Comparison of ENCODE assay signal across 25 cellular contexts in genomic region chr1:17547271-17547670, GRCh38. TPM values are rescaled to one million over a fixed set of nuclear protein-coding genes. Genes with fewer than 3 reads are reported as not detected.
DNase-seq lines count a peak whose midpoint lies in the region; FAIRE-seq and TF ChIP-seq lines count a peak whose summit lies in the region.
"Had no signal": no experiment of that assay in that cellular context is flagged by ENCODE, and none has a peak within 500 bp of the region (broad histone marks: within the 10 kb centered on the region; RNA-seq: fewer than 3 reads in every experiment).

No MANE protein-coding gene starts in this region.

- peaks cover 21% of the 10 kb centered on the region; the same call in 1 of the 2 replicates for H3K79me2 ChIP-seq in H9 (ENCODE audit: insufficient read depth, low read length)

- H3K27me3 Mint-ChIP-seq in H9 (ENCODE audit: low read depth): no peaks in the 10 kb centered on the region

- FAIRE-seq in H54 (lab: Jason Lieb, UNC): no peak
- FAIRE-seq: A204.1, G401.6 had no signal

- no peaks in the 10 kb centered on the region for H3K9me3 ChIP-seq in H9 (ENCODE audit: control insufficient read depth, low read depth, low read length)
- H3K9me3 ChIP-seq in iPS DF 6.9 (ENCODE audit: control insufficient read depth, insufficient read depth, low read length): no peaks in the 10 kb centered on the region
- H3K9me3 ChIP-seq: upper lobe of right lung had no signal

- H2BK5ac ChIP-seq in H9 (ENCODE audit: insufficient read length, low read length): no peak overlapping the region

- H3K27ac ChIP-seq in H9 (ENCODE audit: insufficient read length, low read depth, low read length) (peak overlapping the region; percentile 37), caudate nucleus (ENCODE audit: low read depth, low read length) (peak overlapping the region; percentile 19), iPS DF 6.9 (ENCODE audit: low read length) (peak overlapping the region; percentile 9)
- H3K27ac ChIP-seq: hepatocyte, upper lobe of right lung, VCaP had no signal

- peak overlapping the region; percentile 9; the same call in 1 of the 2 replicates for H3K14ac ChIP-seq in H9 (ENCODE audit: insufficient read depth, low read length)

- H2BK120ac ChIP-seq in H9 (ENCODE audit: low read depth, low read length, poor library complexity, severe bottlenecking): no peak overlapping the region

- H4K91ac ChIP-seq in H9 (ENCODE audit: insufficient read length, low read depth, low read length): peak overlapping the region; percentile 7

- H3K4me2 ChIP-seq in H9 (ENCODE audit: insufficient read depth, insufficient read length, low read length): no peak overlapping the region
- H3K4me2 ChIP-seq: hepatocyte had no signal

- H4K5ac ChIP-seq in H9 (ENCODE audit: insufficient read length, low read depth, low read length): no peak overlapping the region

- peak overlapping the region; percentile 94 to 97 (median 94) for H3K27ac Mint-ChIP-seq in H9
- H3K27ac Mint-ChIP-seq: activated CD4-positive, alpha-beta T cell treated with anti-CD3 and anti-CD28 coated beads, Interleukin-2, amount 10 ng/mL, durations not matched to agents 7 days and 5 days; activated naive CD4-positive, alpha-beta T cell treated with anti-CD3 and anti-CD28 coated beads, Interleukin-2, amount 10 ng/mL, durations not matched to agents 7 days and 5 days; B cell; stimulated activated naive CD8-positive, alpha-beta T cell treated with anti-CD3 and anti-CD28 coated beads, Interleukin-15, amount 100 ng/mL, for 72 hours had no signal

- no peaks in the 10 kb centered on the region for H4K20me1 ChIP-seq in H9 (ENCODE audit: control insufficient read depth, insufficient read depth, insufficient read length)

- H3K18ac ChIP-seq in H9 (ENCODE audit: insufficient read length, low read depth, low read length): peak overlapping the region; percentile 55

- no peak overlapping the region for H2BK12ac ChIP-seq in H9 (ENCODE audit: insufficient read length, low read depth, low read length)

- H3K27me3 ChIP-seq in H9 (ENCODE audit: insufficient read depth, low read length) (no peaks in the 10 kb centered on the region), iPS DF 6.9 (ENCODE audit: control insufficient read depth, insufficient read depth, low read length) (no peaks in the 10 kb centered on the region)
- H3K27me3 ChIP-seq: hepatocyte, upper lobe of right lung had no signal

- TF ChIP-seq CTCF in H9 (conservative IDR thresholded peaks at IDR 0.05): no peak

- H3K23ac ChIP-seq in H9 (ENCODE audit: insufficient read length, low read depth, low read length): no peak overlapping the region

- no peak overlapping the region for H3K4me3 ChIP-seq in iPS DF 6.9 (ENCODE audit: low read length)
- H3K4me3 ChIP-seq: hepatocyte, upper lobe of right lung had no signal

- no peak overlapping the region for H2BK20ac ChIP-seq in H9 (ENCODE audit: low read depth, low read length, poor library complexity, severe bottlenecking)

- H3K4ac ChIP-seq in H9 (ENCODE audit: low read depth, low read length): no peak overlapping the region

- no peak overlapping the region for H4K8ac ChIP-seq in H9 (replicated peaks; ENCODE audit: insufficient read length, low read depth, low read length)

- peaks cover 78 to 80% of the 10 kb centered on the region in 2 experiments for H3K4me1 Mint-ChIP-seq in H9
- H3K4me1 Mint-ChIP-seq: activated CD4-positive, alpha-beta T cell treated with anti-CD3 and anti-CD28 coated beads, Interleukin-2, amount 10 ng/mL, durations not matched to agents 7 days and 5 days; activated naive CD4-positive, alpha-beta T cell treated with anti-CD3 and anti-CD28 coated beads, Interleukin-2, amount 10 ng/mL, durations not matched to agents 7 days and 5 days; B cell; stimulated activated naive CD8-positive, alpha-beta T cell treated with anti-CD3 and anti-CD28 coated beads, Interleukin-15, amount 100 ng/mL, for 72 hours had no signal

- no peak overlapping the region for H2AK5ac ChIP-seq in H9 (ENCODE audit: insufficient read length, low read length)

- H3K36me3 ChIP-seq in iPS DF 6.9 (ENCODE audit: control insufficient read depth, insufficient read depth, low read length): no peaks in the 10 kb centered on the region
- H3K36me3 ChIP-seq: upper lobe of right lung had no signal

- H3K23me2 ChIP-seq in H9 (ENCODE audit: insufficient read length, low read depth, low read length, poor library complexity, severe bottlenecking): no peaks in the 10 kb centered on the region

- H3K4me1 ChIP-seq in H9 (ENCODE audit: insufficient read depth, low read length) (peaks cover 33% of the 10 kb centered on the region; the same call in 1 of the 2 replicates), iPS DF 6.9 (ENCODE audit: control insufficient read depth, insufficient read depth, low read length) (peaks cover 15% of the 10 kb centered on the region)

- no peak for DNase-seq in H9
- peak in 12 of 61 donors; percentile 27 to 74 (median 42) for DNase-seq in caudate nucleus (lab: John Stamatoyannopoulos, UW)
- no peak for DNase-seq in iPS DF 6.9 (ENCODE audit: low read depth, low spot score)
- DNase-seq in putamen (ENCODE audit: low spot score): peak; percentile 49
- no peak for DNase-seq in SHP77 (lab: John Stamatoyannopoulos, UW)
- no peak for DNase-seq in DMS53 treated with DMSO at 0.1 percent for 48 hours (lab: John Stamatoyannopoulos, UW; ENCODE audit: unreplicated experiment)
- no peak for DNase-seq in H54 (ENCODE audit: insufficient read length, low spot score)
- DNase-seq in activated CD4-positive, alpha-beta T cell treated with anti-CD3 and anti-CD28 coated beads for 1 hour: no peak
- DNase-seq: activated CD4-positive, alpha-beta T cell treated with anti-CD3 and anti-CD28 coated beads, Interleukin-2, amount 10 ng/mL, durations not matched to agents 7 days and 5 days; activated naive CD4-positive, alpha-beta T cell treated with anti-CD3 and anti-CD28 coated beads, Interleukin-2, amount 10 ng/mL, durations not matched to agents 7 days and 5 days; central memory CD4-positive, alpha-beta T cell; islet precursor cell; Kasumi-1; NCI-H187; NCI-H2227 treated with DMSO at 0.1 percent for 48 hours; stimulated activated CD4-positive, alpha-beta T cell treated with anti-CD3 and anti-CD28 coated beads, Interleukin-15, amount 100 ng/mL, for 24 hours; stimulated activated naive CD8-positive, alpha-beta T cell treated with anti-CD3 and anti-CD28 coated beads, Interleukin-15, amount 100 ng/mL, for 72 hours; upper lobe of right lung had no signal

- no peaks in the 10 kb centered on the region for H3K79me1 ChIP-seq in H9 (ENCODE audit: insufficient read depth, low read depth, low read length, poor library complexity, severe bottlenecking)

- H3T11ph ChIP-seq in H9 (ENCODE audit: low read length): no peak overlapping the region

- no peak overlapping the region for H2BK15ac ChIP-seq in H9 (ENCODE audit: low read depth, low read length)

- H3K9ac ChIP-seq in H9 (ENCODE audit: extremely low read depth, insufficient read length, low read length): no peak overlapping the region

- no peak overlapping the region for H3K56ac ChIP-seq in H9 (ENCODE audit: insufficient read length, low read depth, low read length)

- H3K36me3 Mint-ChIP-seq in H9 (ENCODE audit: insufficient read depth in 1 of 3, low read depth in 3 of 3): peaks cover 5 to 8% (median 5%) of the 10 kb centered on the region in 3 experiments
- H3K36me3 Mint-ChIP-seq: activated naive CD4-positive, alpha-beta T cell treated with anti-CD3 and anti-CD28 coated beads, Interleukin-2, amount 10 ng/mL, durations not matched to agents 7 days and 5 days had no signal

- peak overlapping the region in 1 of 2 experiments; percentile 46; a peak in 2 of 5 replicates for H3K4me3 Mint-ChIP-seq in H9
- H3K4me3 Mint-ChIP-seq: activated CD4-positive, alpha-beta T cell treated with anti-CD3 and anti-CD28 coated beads, Interleukin-2, amount 10 ng/mL, durations not matched to agents 7 days and 5 days; activated naive CD4-positive, alpha-beta T cell treated with anti-CD3 and anti-CD28 coated beads, Interleukin-2, amount 10 ng/mL, durations not matched to agents 7 days and 5 days; B cell; neural crest cell; stimulated activated naive CD8-positive, alpha-beta T cell treated with anti-CD3 and anti-CD28 coated beads, Interleukin-15, amount 100 ng/mL, for 72 hours had no signal

- H2AFZ ChIP-seq in H9 (ENCODE audit: low read length): no peak overlapping the region
- H2AFZ ChIP-seq: hepatocyte had no signal

- H3K9me3 Mint-ChIP-seq in H9: peaks cover 0 to 2% of the 10 kb centered on the region in 2 experiments; a peak in 1 of 5 replicates
- H3K9me3 Mint-ChIP-seq: activated CD4-positive, alpha-beta T cell treated with anti-CD3 and anti-CD28 coated beads, Interleukin-2, amount 10 ng/mL, durations not matched to agents 7 days and 5 days; activated naive CD4-positive, alpha-beta T cell treated with anti-CD3 and anti-CD28 coated beads, Interleukin-2, amount 10 ng/mL, durations not matched to agents 7 days and 5 days; neural crest cell; stimulated activated naive CD8-positive, alpha-beta T cell treated with anti-CD3 and anti-CD28 coated beads, Interleukin-15, amount 100 ng/mL, for 72 hours had no signal

- TF ChIP-seq POLR2A in H54 (IDR thresholded peaks at IDR 0.05; ENCODE audit: low read depth, low read length): no peak

- WGBS in H9 (ENCODE audit: extremely low coverage, insufficient read length, low lambda C conversion rate): no CpG with 5 or more reads among the region's 4 CpGs
- WGBS in iPS DF 6.9 (ENCODE audit: insufficient coverage, insufficient read length): no CpG with 5 or more reads among the region's 4 CpGs

RNA-seq across cellular contexts. Expression of gene ARHGEF10L, which starts 7.8 kb away (rescaled TPM):
- total RNA-seq in H9 (2021): 20.2 and 21.4 TPM in 2 replicates
- total RNA-seq: activated CD4-positive, alpha-beta T cell treated with anti-CD3 and anti-CD28 coated beads, Interleukin-2, amount 10 ng/mL, durations not matched to agents 7 days and 5 days; T-helper 2 cell treated with Interferon-gamma antibody and Interleukin-4, amounts not matched to agents 100 ng/mL and 5 ng/mL, for 36 hours had no signal
